Comparison of ENCODE assay signal across 8 cellular contexts in genomic region chr16:29862383-29862883, GRCh38. TPM values are rescaled to one million over a fixed set of nuclear protein-coding genes. Genes with fewer than 3 reads are reported as not detected.
DNase-seq lines count a peak whose midpoint lies in the region; ATAC-seq and TF ChIP-seq lines count a peak whose summit lies in the region.

No MANE protein-coding gene starts in this region.

- no peaks in the 10 kb centered on the region for H3K27me3 Mint-ChIP-seq in T-helper 2 cell treated with Interferon-gamma antibody and Interleukin-4, amounts not matched to agents 5 μg/mL and 100 μg/mL, for 36 hours (ENCODE audit: low read depth)

- peak overlapping the region; percentile 99 for H3K4me3 Mint-ChIP-seq in T-helper 2 cell treated with Interferon-gamma antibody and Interleukin-4, amounts not matched to agents 5 μg/mL and 100 μg/mL, for 36 hours

- peaks cover 23% of the 10 kb centered on the region for H3K36me3 Mint-ChIP-seq in T-helper 2 cell treated with Interferon-gamma antibody and Interleukin-4, amounts not matched to agents 5 μg/mL and 100 μg/mL, for 36 hours (ENCODE audit: low read depth)

- TF ChIP-seq CTCF in cardiac fibroblast (IDR thresholded peaks at IDR 0.05; ENCODE audit: low read depth, low read length) = peak; percentile 24
- no peak for TF ChIP-seq CTCF in liver (IDR thresholded peaks at IDR 0.05; ENCODE audit: low read depth, low read length, missing input control)

- H3K4me1 Mint-ChIP-seq in T-helper 2 cell treated with Interferon-gamma antibody and Interleukin-4, amounts not matched to agents 5 μg/mL and 100 μg/mL, for 36 hours (ENCODE audit: low read depth) = peaks cover 12% of the 10 kb centered on the region

- H3K9ac ChIP-seq in liver (ENCODE audit: low read depth in 1 of 2, low read length in 2 of 2) = peak overlapping the region; percentile 56 to 97

- no peaks in the 10 kb centered on the region for H3K9me3 ChIP-seq in MG63
- no peaks in the 10 kb centered on the region for H3K9me3 ChIP-seq in liver (ENCODE audit: control insufficient read depth in 4 of 4, low read length in 3 of 4)

- peaks cover 34% of the 10 kb centered on the region for H3K36me3 ChIP-seq in MG63
- H3K36me3 ChIP-seq in liver (ENCODE audit: control insufficient read depth in 4 of 4, insufficient read depth in 3 of 4, low read depth in 1 of 4, low read length in 3 of 4) = peaks cover 0 to 19% (median 8%) of the 10 kb centered on the region in 4 donors

- H3K4me1 ChIP-seq in liver (ENCODE audit: control insufficient read depth in 4 of 4, insufficient read depth in 4 of 4, low read length in 3 of 4) = peaks cover 7 to 36% (median 22%) of the 10 kb centered on the region in 4 donors

- H3K27ac Mint-ChIP-seq in T-helper 2 cell treated with Interferon-gamma antibody and Interleukin-4, amounts not matched to agents 5 μg/mL and 100 μg/mL, for 36 hours = peak overlapping the region; percentile 96

- H3K9me3 Mint-ChIP-seq in T-helper 2 cell treated with Interferon-gamma antibody and Interleukin-4, amounts not matched to agents 5 μg/mL and 100 μg/mL, for 36 hours = no peaks in the 10 kb centered on the region

- TF ChIP-seq RAD21 in liver (IDR thresholded peaks at IDR 0.05) = no peak

- DNase-seq in T-helper 2 cell treated with Interferon-gamma antibody and Interleukin-4, amounts not matched to agents 5 μg/mL and 100 μg/mL, for 36 hours (ENCODE audit: low spot score) = no peak
- DNase-seq in T-helper 2 cell = no peak
- DNase-seq in MG63 = peak; percentile 33
- DNase-seq in cardiac fibroblast (ENCODE audit: low read depth in 2 of 2) = peak in 1 of 2 donors; percentile 37
- no peak for DNase-seq in NCI-H187 (lab: John Stamatoyannopoulos, UW)

- peak overlapping the region; percentile 76 for H3K4me3 ChIP-seq in MG63
- peak overlapping the region; percentile 87 to 90 for H3K4me3 ChIP-seq in cardiac fibroblast (replicated peaks in 1 of 2; ENCODE audit: low read depth in 2 of 2, low read length in 2 of 2)
- H3K4me3 ChIP-seq in liver (ENCODE audit: low read depth in 1 of 3, low read length in 3 of 3) = peak overlapping the region; percentile 87 to 98 (median 93)

- WGBS in liver = 3% methylated on average over 27 of the region's 27 CpGs

- no peaks in the 10 kb centered on the region for H3K27me3 ChIP-seq in MG63
- no peaks in the 10 kb centered on the region for H3K27me3 ChIP-seq in liver (ENCODE audit: control insufficient read depth in 4 of 4, insufficient read depth in 4 of 4, low read length in 3 of 4)

- H3K27ac ChIP-seq in liver (ENCODE audit: low read depth in 1 of 2, low read length in 2 of 2) = peak overlapping the region; percentile 88 to 95
- peak overlapping the region; percentile 95 for H3K27ac ChIP-seq in temporal lobe (ENCODE audit: low read depth, low read length)

- ATAC-seq in HG02588 (IDR thresholded peaks at IDR 0.05; ENCODE audit: unreplicated experiment) = no peak

TF ChIP-seq in liver, 16 proteins besides CTCF, POLR2A, EP300 and RAD21:
- no peak for TF ChIP-seq ATF3 (IDR thresholded peaks at IDR 0.05)
- TF ChIP-seq JUND (IDR thresholded peaks at IDR 0.05) = no peak
- no peak for TF ChIP-seq FOXA1 (IDR thresholded peaks at IDR 0.05)
- TF ChIP-seq FOXA2 (IDR thresholded peaks at IDR 0.05) = no peak

RNA-seq across cellular contexts. Expression of gene CDIPT, which starts 0.6 kb away (rescaled TPM):
- 64.9 and 78.6 TPM in 2 replicates for total RNA-seq in MG63 (2014; rRNA removed; shearing (Covaris generic); ENCODE audit: low replicate concordance)
- total RNA-seq in liver = 10 to 100 TPM; 31.4 to 38.7 TPM
- polyA plus RNA-seq in liver = 100 to 1,000 TPM in 1 of 2 donors, 10 to 100 TPM in 1; 38.1 to 102 TPM
- 47.9 TPM for total RNA-seq in temporal lobe

RNA-seq across cellular contexts. Expression of gene SEZ6L2, which starts 36.9 kb away (rescaled TPM):
- 18.0 and 28.5 TPM in 2 replicates for total RNA-seq in MG63 (2014; rRNA removed; shearing (Covaris generic); ENCODE audit: low replicate concordance)
- total RNA-seq in liver (under 1 TPM; 0.25 to 0.37 TPM), temporal lobe (58.5 TPM)
- under 1 TPM; 0.24 to 0.35 TPM for polyA plus RNA-seq in liver

RNA-seq across cellular contexts. Expression of gene ASPHD1, which starts 37.9 kb away (rescaled TPM):
- 48.3 and 73.0 TPM in 2 replicates for total RNA-seq in MG63 (2014; rRNA removed; shearing (Covaris generic); ENCODE audit: low replicate concordance)
- total RNA-seq in liver = under 1 TPM in 1 of 2 donors, not detected in 1; 0.25 TPM
- under 1 TPM in 1 of 2 donors, not detected in 1; 0.28 TPM for polyA plus RNA-seq in liver
- 13.0 TPM for total RNA-seq in temporal lobe

RNA-seq across cellular contexts. Expression of gene MVP, which starts 42.2 kb away (rescaled TPM):
- total RNA-seq in MG63 (2014; rRNA removed; shearing (Covaris generic); ENCODE audit: low replicate concordance) = 77.1 and 147 TPM in 2 replicates
- 10 to 100 TPM; 30.7 to 78.4 TPM for total RNA-seq in liver
- polyA plus RNA-seq in liver = 10 to 100 TPM; 40.1 to 61.4 TPM
- total RNA-seq in temporal lobe = 3.9 TPM

RNA-seq across cellular contexts. Expression of gene PAGR1, which starts 46.5 kb away (rescaled TPM):
- total RNA-seq in MG63 (2014; rRNA removed; shearing (Covaris generic); ENCODE audit: low replicate concordance) = 90.0 and 113 TPM in 2 replicates
- 10 to 100 TPM; 11.1 to 16.9 TPM for total RNA-seq in liver
- 10 to 100 TPM in 1 of 2 donors, 1 to 10 TPM in 1; 7.3 to 18.7 TPM for polyA plus RNA-seq in liver
- 9.8 TPM for total RNA-seq in temporal lobe

Comparison
In these comparisons a context has a peak if more than half of its experiments do, and no peak if none do; other contexts are left out.
1. RNA of gene SEZ6L2, which starts 36.9 kb away (total RNA-seq): 58.5 TPM in temporal lobe (single experiment) and 18.0 to 28.5 TPM in MG63; 0.25 to 0.37 TPM in liver; every median in the first group is over 10 times any median in the second.
2. RNA of gene ASPHD1, which starts 37.9 kb away (total RNA-seq): 48.3 to 73.0 TPM in MG63 and 13.0 TPM in temporal lobe (single experiment); 0.25 TPM in liver; every median in the first group is over 10 times any median in the second.
3. Peak in every context shown above with its lines, with median percentiles within 50 percentile points of each other: H3K4me3 ChIP-seq.